8 cellular contexts compared by ENCODE assay signal in genomic region chrX:120629667-120630537, GRCh38. TPM values are rescaled to one million over a fixed set of nuclear protein-coding genes. Genes with fewer than 3 reads are reported as not detected.
DNase-seq lines count a peak whose midpoint lies in the region; ATAC-seq, FAIRE-seq and TF ChIP-seq lines count a peak whose summit lies in the region.

Gene C1GALT1C1 (minus strand): TSS chrX:120630054. CDS start chrX:120627166, 2,888 bp downstream.

- intact Hi-C loops in left cardiac atrium (cut with DNase I) (no loop called here), posterior vena cava (cut with DNase I) (no loop called here), upper lobe of right lung (cut with DNase I) (no loop called here)

- peak within 1 kb of the TSS; percentile 89 for H3K27ac ChIP-seq in upper lobe of right lung

- H3K4me3 ChIP-seq in upper lobe of right lung = peak within 1 kb of the TSS; percentile 70

- DNase-seq in GM12892 (ENCODE audit: insufficient read length) (peak; percentile 50), NCI-H146 (lab: John Stamatoyannopoulos, UW) (peak; percentile 97), T-helper 1 cell (peak; percentile 82 to 95 (median 87)), amniotic epithelial cell (ENCODE audit: low read depth) (peak; percentile 90), left cardiac atrium (peak; percentile 94), posterior vena cava (ENCODE audit: low spot score) (peak; percentile 97), upper lobe of right lung (peak; percentile 96)

- H3K36me3 ChIP-seq in upper lobe of right lung = no peaks in the 10 kb centered on the region

- FAIRE-seq in GM12892 (lab: Jason Lieb, UNC) = peak; percentile 95

- peak; percentile 94 for ATAC-seq in HG02852 (IDR thresholded peaks at IDR 0.05; ENCODE audit: unreplicated experiment)
- peak; percentile 99 for ATAC-seq in left cardiac atrium
- peak; percentile 100 for ATAC-seq in upper lobe of right lung

- H3K4me1 ChIP-seq in upper lobe of right lung = no peaks in the 10 kb centered on the region

- H3K27me3 ChIP-seq in upper lobe of right lung = no peaks in the 10 kb centered on the region

- no peaks in the 10 kb centered on the region for H3K9me3 ChIP-seq in upper lobe of right lung

- no peak for TF ChIP-seq CTCF in upper lobe of right lung (IDR thresholded peaks at IDR 0.05)

- no peak; the same call in 1 of the 2 replicates for TF ChIP-seq POLR2A in GM12892 (IDR thresholded peaks at IDR 0.05; ENCODE audit: low read depth, low read length)

RNA-seq across cellular contexts. Expression of gene C1GALT1C1, which starts in this region (rescaled TPM):
- polyA plus RNA-seq in GM12892 (2012; ENCODE audit: missing spikeins) = 15.9 TPM
- total RNA-seq in left cardiac atrium (10 to 100 TPM; 21.0 to 29.1 TPM), posterior vena cava (10 to 100 TPM; 24.7 to 29.4 TPM), upper lobe of right lung (24.0 TPM)

Comparison
In these comparisons a context has a peak if more than half of its experiments do, and no peak if none do; other contexts are left out.
1. Peak in every context shown above with its lines: DNase-seq, ATAC-seq, H3K4me3 ChIP-seq and H3K27ac ChIP-seq.